Comparison of ENCODE assay signal across 1 cellular context in genomic region chr17:28575126-28575795, GRCh38.
TF ChIP-seq lines count a peak whose summit lies in the region.

No MANE protein-coding gene starts in this region.

TF ChIP-seq in HepG2, 621 proteins besides CTCF, POLR2A, EP300 and RAD21:
- no peak for TF ChIP-seq MBNL3 (CRISPR knock-in tag; conservative IDR thresholded peaks at IDR 0.05)
- no peak for TF ChIP-seq HNF1B (CRISPR knock-in tag; IDR thresholded peaks at IDR 0.05)
